ENCODE assay signal across 33 cellular contexts in genomic region chr16:1446296-1447080, GRCh38. TPM values are rescaled to one million over a fixed set of nuclear protein-coding genes. Genes with fewer than 3 reads are reported as not detected.
"Had no signal": no experiment of that assay in that cellular context is flagged by ENCODE, and none has a peak within 500 bp of the region (broad histone marks: within the 10 kb centered on the region; RNA-seq: fewer than 3 reads in every experiment).

No MANE protein-coding gene starts in this region.

- H3K27ac Mint-ChIP-seq: activated CD4-positive, alpha-beta memory T cell treated with anti-CD3 and anti-CD28 coated beads for 36 hours; activated naive CD4-positive, alpha-beta T cell treated with anti-CD3 and anti-CD28 coated beads for 36 hours; activated naive CD4-positive, alpha-beta T cell treated with anti-CD3 and anti-CD28 coated beads, Interleukin-2, amount 50 U/mL, for 72 hours; activated T-helper 1 cell treated with anti-CD3 and anti-CD28 coated beads, Interleukin-12 subunit alpha, Interleukin-12 subunit beta, Interleukin-2, Interleukin-4 antibody, amounts not matched to agents 30 ng/mL and 10 ng/mL and 1 ng/mL, durations not matched to agents 14 hours and 24 hours and 36 hours; brain had no signal

- FAIRE-seq: bronchial epithelial cell had no signal

- DNase-seq: activated B cell treated with CpG ODN at 0.5 μM for 24 hours; activated CD4-positive, alpha-beta memory T cell treated with anti-CD3 and anti-CD28 coated beads for 36 hours; activated CD4-positive, alpha-beta T cell treated with anti-CD3 and anti-CD28 coated beads for 4 hours; activated CD4-positive, alpha-beta T cell treated with anti-CD3 and anti-CD28 coated beads, Interleukin-2, amount 50 U/mL, for 1 hour; activated CD4-positive, CD25-positive, alpha-beta regulatory T cell treated with anti-CD3 and anti-CD28 coated beads, Interleukin-2, amount 50 U/mL, for 72 hours; activated CD8-positive, alpha-beta memory T cell treated with anti-CD3 and anti-CD28 coated beads, Interleukin-2, amount 50 U/mL, for 4 hours; activated gamma-delta T cell treated with Interleukin-2 at 50 U/mL for 16 hours; activated naive CD4-positive, alpha-beta T cell treated with anti-CD3 and anti-CD28 coated beads for 36 hours; activated T-cell treated with anti-CD3 and anti-CD28 coated beads for 4 hours; activated T-cell treated with anti-CD3 and anti-CD28 coated beads, Interleukin-2, amount 50 U/mL, for 4 hours; adrenal gland; anterior cingulate cortex; central memory CD4-positive, alpha-beta T cell; NCI-H1105; NCI-H1417 treated with DMSO at 0.1 percent for 48 hours; NCI-H187 treated with DMSO at 0.1 percent for 48 hours; NCI-H2081; NCI-H2171 treated with DMSO at 0.1 percent for 48 hours; NCI-H226; NCI-H446 treated with DMSO at 0.1 percent for 48 hours; NCI-H524; NCI-H69; Right ventricle myocardium superior; SW 1271; T-helper 1 cell; T-helper 2 cell; T-helper 9 cell had no signal

- H3K4me3 ChIP-seq: adrenal gland had no signal

- H3K9me3 Mint-ChIP-seq: activated B cell treated with CpG ODN at 0.5 μM for 24 hours; activated CD4-positive, alpha-beta memory T cell treated with anti-CD3 and anti-CD28 coated beads for 36 hours; activated naive CD4-positive, alpha-beta T cell treated with anti-CD3 and anti-CD28 coated beads for 36 hours; activated naive CD4-positive, alpha-beta T cell treated with anti-CD3 and anti-CD28 coated beads, Interleukin-2, amount 50 U/mL, for 72 hours; activated T-cell treated with anti-CD3 and anti-CD28 coated beads, Interleukin-2, amount 50 U/mL, for 4 hours; activated T-helper 1 cell treated with anti-CD3 and anti-CD28 coated beads, Interleukin-12 subunit alpha, Interleukin-12 subunit beta, Interleukin-2, Interleukin-4 antibody, amounts not matched to agents 30 ng/mL and 10 ng/mL and 1 ng/mL, durations not matched to agents 14 hours and 24 hours and 36 hours; brain had no signal

- H3K27me3 Mint-ChIP-seq: activated B cell treated with CpG ODN at 0.5 μM for 24 hours; activated CD4-positive, alpha-beta memory T cell treated with anti-CD3 and anti-CD28 coated beads for 36 hours; brain had no signal

- H3K4me3 Mint-ChIP-seq: activated B cell treated with CpG ODN at 0.5 μM for 24 hours; activated CD4-positive, alpha-beta memory T cell treated with anti-CD3 and anti-CD28 coated beads for 36 hours; activated naive CD4-positive, alpha-beta T cell treated with anti-CD3 and anti-CD28 coated beads for 36 hours; activated T-cell treated with anti-CD3 and anti-CD28 coated beads, Interleukin-2, amount 50 U/mL, for 4 hours; activated T-helper 1 cell treated with anti-CD3 and anti-CD28 coated beads, Interleukin-12 subunit alpha, Interleukin-12 subunit beta, Interleukin-2, Interleukin-4 antibody, amounts not matched to agents 30 ng/mL and 10 ng/mL and 1 ng/mL, durations not matched to agents 14 hours and 24 hours and 36 hours; brain had no signal

- H3K4me1 Mint-ChIP-seq: brain had no signal

- H3K36me3 Mint-ChIP-seq: activated naive CD4-positive, alpha-beta T cell treated with anti-CD3 and anti-CD28 coated beads, Interleukin-2, amount 50 U/mL, for 72 hours had no signal

- H3K27me3 ChIP-seq: adrenal gland had no signal

- H3K4me1 ChIP-seq: adrenal gland had no signal

- H3K27ac ChIP-seq: adrenal gland, VCaP had no signal

- ATAC-seq: activated naive CD4-positive, alpha-beta T cell treated with anti-CD3 and anti-CD28 coated beads, Interleukin-2, amount 50 U/mL, for 72 hours; activated T-cell treated with anti-CD3 and anti-CD28 coated beads, Interleukin-2, amount 50 U/mL, for 4 hours had no signal

- H3K9me3 ChIP-seq: adrenal gland had no signal

RNA-seq across cellular contexts. Expression of gene CCDC154, which starts 2.1 kb away (rescaled TPM):
- total RNA-seq: M059J had no signal

RNA-seq across cellular contexts. Expression of gene PERCC1, which starts 15.6 kb away (rescaled TPM):
- total RNA-seq: activated CD4-positive, alpha-beta memory T cell treated with anti-CD3 and anti-CD28 coated beads for 36 hours; activated T-helper 1 cell treated with anti-CD3 and anti-CD28 coated beads, Interleukin-12 subunit alpha, Interleukin-12 subunit beta, Interleukin-2, Interleukin-4 antibody, amounts not matched to agents 30 ng/mL and 10 ng/mL and 1 ng/mL, durations not matched to agents 14 hours and 24 hours and 36 hours; bronchial epithelial cell; M059J had no signal
- polyA plus RNA-seq: adrenal gland had no signal
